1 cellular context compared by ENCODE assay signal in the genomic region with DNA sequence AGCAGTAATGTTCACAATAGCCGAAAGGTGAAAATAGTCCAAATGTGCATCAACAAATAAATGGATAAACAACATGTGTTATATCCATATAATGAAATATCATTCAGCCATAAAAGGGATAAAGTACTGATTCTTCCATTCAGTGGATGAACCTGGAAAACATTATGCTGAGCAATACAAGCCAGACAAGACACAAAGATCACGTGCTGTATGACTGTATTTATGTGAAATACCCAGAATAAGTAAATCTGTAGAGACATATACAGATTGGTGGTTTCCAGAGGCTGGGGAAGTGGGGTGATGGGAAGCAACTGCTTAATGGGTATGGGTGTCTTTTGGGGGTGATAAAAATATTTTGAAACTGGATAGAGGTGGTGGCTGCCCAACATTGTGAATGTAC.
TF ChIP-seq lines count a peak whose summit lies in the region.

No MANE protein-coding gene starts in this region.

TF ChIP-seq in GM23338, 12 proteins besides CTCF, POLR2A, EP300 and RAD21 (continued from another document):
- TF ChIP-seq, protein P1, sequence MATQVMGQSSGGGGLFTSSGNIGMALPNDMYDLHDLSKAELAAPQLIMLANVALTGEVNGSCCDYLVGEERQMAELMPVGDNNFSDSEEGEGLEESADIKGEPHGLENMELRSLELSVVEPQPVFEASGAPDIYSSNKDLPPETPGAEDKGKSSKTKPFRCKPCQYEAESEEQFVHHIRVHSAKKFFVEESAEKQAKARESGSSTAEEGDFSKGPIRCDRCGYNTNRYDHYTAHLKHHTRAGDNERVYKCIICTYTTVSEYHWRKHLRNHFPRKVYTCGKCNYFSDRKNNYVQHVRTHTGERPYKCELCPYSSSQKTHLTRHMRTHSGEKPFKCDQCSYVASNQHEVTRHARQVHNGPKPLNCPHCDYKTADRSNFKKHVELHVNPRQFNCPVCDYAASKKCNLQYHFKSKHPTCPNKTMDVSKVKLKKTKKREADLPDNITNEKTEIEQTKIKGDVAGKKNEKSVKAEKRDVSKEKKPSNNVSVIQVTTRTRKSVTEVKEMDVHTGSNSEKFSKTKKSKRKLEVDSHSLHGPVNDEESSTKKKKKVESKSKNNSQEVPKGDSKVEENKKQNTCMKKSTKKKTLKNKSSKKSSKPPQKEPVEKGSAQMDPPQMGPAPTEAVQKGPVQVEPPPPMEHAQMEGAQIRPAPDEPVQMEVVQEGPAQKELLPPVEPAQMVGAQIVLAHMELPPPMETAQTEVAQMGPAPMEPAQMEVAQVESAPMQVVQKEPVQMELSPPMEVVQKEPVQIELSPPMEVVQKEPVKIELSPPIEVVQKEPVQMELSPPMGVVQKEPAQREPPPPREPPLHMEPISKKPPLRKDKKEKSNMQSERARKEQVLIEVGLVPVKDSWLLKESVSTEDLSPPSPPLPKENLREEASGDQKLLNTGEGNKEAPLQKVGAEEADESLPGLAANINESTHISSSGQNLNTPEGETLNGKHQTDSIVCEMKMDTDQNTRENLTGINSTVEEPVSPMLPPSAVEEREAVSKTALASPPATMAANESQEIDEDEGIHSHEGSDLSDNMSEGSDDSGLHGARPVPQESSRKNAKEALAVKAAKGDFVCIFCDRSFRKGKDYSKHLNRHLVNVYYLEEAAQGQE (IDR thresholded peaks at IDR 0.05; ENCODE audit: unreplicated experiment), result no peak
- TF ChIP-seq CREB1 (CRISPR knock-in tag; IDR thresholded peaks at IDR 0.05; ENCODE audit: low read depth), result no peak
